Comparison of ENCODE assay signal across 11 cellular contexts in genomic region chrX:110315541-110315940, GRCh38. TPM values are rescaled to one million over a fixed set of nuclear protein-coding genes. Genes with fewer than 3 reads are reported as not detected.
A peak's percentile ranks its signal among the peaks of the same experiment; 100 is the strongest.
DNase-seq lines count a peak whose midpoint lies in the region; ATAC-seq, FAIRE-seq and TF ChIP-seq lines count a peak whose summit lies in the region.
"Had no signal": no experiment of that assay in that cellular context is flagged by ENCODE, and none has a peak within 500 bp of the region (broad histone marks: within the 10 kb centered on the region; RNA-seq: fewer than 3 reads in every experiment).

No MANE protein-coding gene starts in this region.

- in situ Hi-C loops in ACHN (cut with HindIII; ENCODE audit: low pct_ligation_motif_present, low pct_unique_long_range_greater_than_20kb, low sequenced_read_pairs), result no loop called here

- FAIRE-seq in GM12892 (lab: Jason Lieb, UNC), result no peak

- ATAC-seq in GM18498 (IDR thresholded peaks at IDR 0.05; ENCODE audit: unreplicated experiment) (peak; percentile 30), GM19023 (IDR thresholded peaks at IDR 0.05; ENCODE audit: unreplicated experiment) (no peak)
- ATAC-seq: Panc1 had no signal

- TF ChIP-seq CTCF in NB4 (IDR thresholded peaks at IDR 0.05; ENCODE audit: low read depth, low read length), result no peak

- peak overlapping the region; percentile 21 for H3K4me3 ChIP-seq in NB4 (ENCODE audit: low read depth, low read length)
- H3K4me3 ChIP-seq: vagina had no signal

- TF ChIP-seq POLR2A in NB4 (IDR thresholded peaks at IDR 0.05; ENCODE audit: extremely low read depth, insufficient read length) (no peak), erythroblast (IDR thresholded peaks at IDR 0.05; ENCODE audit: low read length) (peak; percentile 41), GM12892 (IDR thresholded peaks at IDR 0.05; ENCODE audit: low read depth, low read length) (no peak)

- DNase-seq in ACHN (peak; percentile 10), NB4 (ENCODE audit: low read depth) (no peak), erythroblast (lab: John Stamatoyannopoulos, UW) (peak; percentile 61 to 66), GM12892 (ENCODE audit: insufficient read length) (no peak), kidney glomerular epithelial cell (lab: John Stamatoyannopoulos, UW) (no peak), GM19240 (ENCODE audit: insufficient read length, low spot score) (no peak)
- DNase-seq: stimulated activated CD4-positive, alpha-beta T cell treated with anti-CD3 and anti-CD28 coated beads, Interleukin-12 subunit alpha, Interleukin-12 subunit beta, amount 100 ng/mL, for 4 hours had no signal

RNA-seq across cellular contexts. Expression of gene AMMECR1, which starts 2.3 kb away (rescaled TPM):
- 5.6 TPM for polyA plus RNA-seq in GM12892 (2012; ENCODE audit: missing spikeins)

RNA-seq across cellular contexts. Expression of gene RTL9, which starts 43.1 kb away (rescaled TPM):
- polyA plus RNA-seq in GM12892 (2012; ENCODE audit: missing spikeins), result 0.74 TPM

Comparison
In these comparisons a context has a peak if more than half of its experiments do, and no peak if none do; other contexts are left out.
1. DNase-seq: peak in ACHN (single experiment) and erythroblast (2 of 2); none in NB4 (single experiment), GM12892 (single experiment), kidney glomerular epithelial cell (single experiment) and GM19240 (single experiment).